18 cellular contexts compared by ENCODE assay signal in the genomic region with DNA sequence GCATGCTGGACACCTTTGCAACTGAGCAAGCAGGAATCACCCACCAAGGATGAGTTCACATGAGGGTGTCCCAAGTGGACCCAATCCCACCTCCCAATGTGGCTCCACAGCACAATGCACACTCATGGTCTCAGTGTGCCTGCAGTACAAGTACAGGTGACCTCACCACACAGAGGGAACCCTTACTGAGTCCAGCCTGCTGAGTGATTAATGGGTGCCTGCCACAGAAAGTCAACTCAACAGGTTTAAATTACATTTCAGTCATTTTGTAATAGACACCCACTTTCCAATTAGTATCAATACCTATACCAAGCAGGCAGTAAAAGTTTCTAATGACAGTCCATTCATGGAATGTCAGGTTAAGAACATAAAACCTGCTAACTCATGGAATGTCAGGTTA. TPM values are rescaled to one million over a fixed set of nuclear protein-coding genes. Genes with fewer than 3 reads are reported as not detected.
DNase-seq lines count a peak whose midpoint lies in the region; TF ChIP-seq lines count a peak whose summit lies in the region.
"Had no signal": no experiment of that assay in that cellular context is flagged by ENCODE, and none has a peak within 500 bp of the region (broad histone marks: within the 10 kb centered on the region; RNA-seq: fewer than 3 reads in every experiment).

No MANE protein-coding gene starts in this region.

- 0 out of 2 replicates have a peak, but pooled peaks cover 8% of the 10 kb centered on the region for H3K79me2 ChIP-seq in OCI-LY1 (ENCODE audit: insufficient read depth, low read length)

- H3K9me2 ChIP-seq in OCI-LY1 (ENCODE audit: low read depth, low read length) = no peaks in the 10 kb centered on the region

- H3K4me3 ChIP-seq in Caco-2 (ENCODE audit: low read depth, low read length) (no peak overlapping the region), OCI-LY1 (ENCODE audit: low read depth, low read length, poor library complexity, severe bottlenecking) (no peak overlapping the region), foreskin fibroblast (ENCODE audit: low read depth in 1 of 2, low read length in 2 of 2) (no peak overlapping the region)
- H3K4me3 ChIP-seq: BLaER1, GM23248 had no signal

- intact Hi-C loops in Caco-2 (cut with micrococcal nuclease; ENCODE audit: unreplicated experiment) = no loop called here
- intact Hi-C loops in activated T-helper 2 cell treated with anti-CD3 and anti-CD28 coated beads, Interferon-gamma antibody, Interleukin-2, Interleukin-4, amounts not matched to agents 10 μg/mL and 5 μg/mL and 100 μg/mL, durations not matched to agents 14 hours and 24 hours and 36 hours (cut with micrococcal nuclease) = no loop called here

- no peaks in the 10 kb centered on the region for H3K4me1 ChIP-seq in Caco-2
- H3K4me1 ChIP-seq in OCI-LY1 (ENCODE audit: insufficient read depth, low read length, severe bottlenecking) = peaks cover 63% of the 10 kb centered on the region

- H3K27me3 ChIP-seq in Caco-2 (replicated peaks; ENCODE audit: control insufficient read depth, insufficient read depth, low read length) (no peaks in the 10 kb centered on the region), OCI-LY1 (ENCODE audit: insufficient read depth, low read length) (no peaks in the 10 kb centered on the region)
- H3K27me3 ChIP-seq: BLaER1 had no signal

- no peaks in the 10 kb centered on the region for H3K9me3 Mint-ChIP-seq in Caco-2 (ENCODE audit: unreplicated experiment)
- H3K9me3 Mint-ChIP-seq in activated CD4-positive, alpha-beta T cell treated with anti-CD3 and anti-CD28 coated beads, Interleukin-2, amount 10 ng/mL, durations not matched to agents 7 days and 5 days = no peaks in the 10 kb centered on the region
- no peaks in the 10 kb centered on the region for H3K9me3 Mint-ChIP-seq in activated T-helper 2 cell treated with anti-CD3 and anti-CD28 coated beads, Interferon-gamma antibody, Interleukin-2, Interleukin-4, amounts not matched to agents 10 μg/mL and 5 μg/mL and 100 μg/mL, durations not matched to agents 14 hours and 24 hours and 36 hours
- H3K9me3 Mint-ChIP-seq: CD14-positive monocyte; CD8-positive, alpha-beta T cell had no signal

- peaks cover 3% of the 10 kb centered on the region; the same call in 1 of the 2 replicates for H3F3A ChIP-seq in OCI-LY1 (ENCODE audit: insufficient read depth, low read length)

- H3K36me3 ChIP-seq in Caco-2 (ENCODE audit: control insufficient read depth, insufficient read depth, low read length) = no peaks in the 10 kb centered on the region; the same call in 1 of the 2 replicates
- peaks cover 73% of the 10 kb centered on the region; the same call in 1 of the 2 replicates for H3K36me3 ChIP-seq in OCI-LY1 (ENCODE audit: insufficient read depth, low read length)

- no TSS peak for BruUV-seq in Caco-2 (replicated peaks; lab: Mats Ljungman, UMichigan)

- no peak overlapping the region for H3K9ac ChIP-seq in OCI-LY1 (ENCODE audit: low read length)
- H3K9ac ChIP-seq: BLaER1, GM23248 had no signal

- POLR2A ChIA-PET in Caco-2 (lab: Charles Lee) = no interaction called here
- POLR2A ChIA-PET in activated CD4-positive, alpha-beta T cell treated with anti-CD3 and anti-CD28 coated beads, Interleukin-2, amount 10 ng/mL, durations not matched to agents 7 days and 5 days (lab: Charles Lee) = no interaction called here

- H3K9me3 ChIP-seq in Caco-2 (no peaks in the 10 kb centered on the region), OCI-LY1 (ENCODE audit: low read length) (no peaks in the 10 kb centered on the region)
- H3K9me3 ChIP-seq: BLaER1 had no signal

- peak overlapping the region; percentile 13 for H3K27ac Mint-ChIP-seq in Caco-2 (ENCODE audit: unreplicated experiment)
- H3K27ac Mint-ChIP-seq in activated CD4-positive, alpha-beta T cell treated with anti-CD3 and anti-CD28 coated beads, Interleukin-2, amount 10 ng/mL, durations not matched to agents 7 days and 5 days = no peak overlapping the region
- H3K27ac Mint-ChIP-seq in activated T-helper 2 cell treated with anti-CD3 and anti-CD28 coated beads, Interferon-gamma antibody, Interleukin-2, Interleukin-4, amounts not matched to agents 10 μg/mL and 5 μg/mL and 100 μg/mL, durations not matched to agents 14 hours and 24 hours and 36 hours = no peak overlapping the region
- H3K27ac Mint-ChIP-seq: CD14-positive monocyte had no signal

- H3K27ac ChIP-seq in OCI-LY1 (ENCODE audit: low read depth, low read length, poor library complexity, severe bottlenecking) = peak overlapping the region; percentile 10
- H3K27ac ChIP-seq: BLaER1, GM23248 had no signal

- CTCF ChIA-PET in Caco-2 (lab: Charles Lee) = no interaction called here
- CTCF ChIA-PET in activated CD4-positive, alpha-beta T cell treated with anti-CD3 and anti-CD28 coated beads, Interleukin-2, amount 10 ng/mL, durations not matched to agents 7 days and 5 days (lab: Charles Lee) = no interaction called here

- DNase-seq in Caco-2 (no peak), left kidney (ENCODE audit: low read depth, low spot score) (peak; percentile 15), foreskin fibroblast (no peak), NCI-H2171 treated with DMSO at 0.1 percent for 48 hours (lab: John Stamatoyannopoulos, UW) (no peak)
- DNase-seq in activated CD4-positive, alpha-beta T cell treated with anti-CD3 and anti-CD28 coated beads, Interleukin-2, amount 10 ng/mL, durations not matched to agents 7 days and 5 days = no peak
- no peak for DNase-seq in activated T-helper 2 cell treated with anti-CD3 and anti-CD28 coated beads, Interferon-gamma antibody, Interleukin-2, Interleukin-4, amounts not matched to agents 10 μg/mL and 5 μg/mL and 100 μg/mL, durations not matched to agents 14 hours and 24 hours and 36 hours (ENCODE audit: low spot score)
- DNase-seq: 8988T; CD8-positive, alpha-beta T cell; DMS 273 treated with DMSO at 0.1 percent for 48 hours; DMS53; DND-41; EL; HCEC 1CT; IMR-90 had no signal

- no peaks in the 10 kb centered on the region for H3K27me3 Mint-ChIP-seq in Caco-2 (ENCODE audit: insufficient read depth, unreplicated experiment)
- no peaks in the 10 kb centered on the region for H3K27me3 Mint-ChIP-seq in activated CD4-positive, alpha-beta T cell treated with anti-CD3 and anti-CD28 coated beads, Interleukin-2, amount 10 ng/mL, durations not matched to agents 7 days and 5 days
- no peaks in the 10 kb centered on the region for H3K27me3 Mint-ChIP-seq in activated T-helper 2 cell treated with anti-CD3 and anti-CD28 coated beads, Interferon-gamma antibody, Interleukin-2, Interleukin-4, amounts not matched to agents 10 μg/mL and 5 μg/mL and 100 μg/mL, durations not matched to agents 14 hours and 24 hours and 36 hours (ENCODE audit: low read depth)

- H3K4me1 Mint-ChIP-seq in Caco-2 (ENCODE audit: low read depth, unreplicated experiment) = no peaks in the 10 kb centered on the region
- peaks cover 5% of the 10 kb centered on the region for H3K4me1 Mint-ChIP-seq in activated CD4-positive, alpha-beta T cell treated with anti-CD3 and anti-CD28 coated beads, Interleukin-2, amount 10 ng/mL, durations not matched to agents 7 days and 5 days
- no peaks in the 10 kb centered on the region for H3K4me1 Mint-ChIP-seq in activated T-helper 2 cell treated with anti-CD3 and anti-CD28 coated beads, Interferon-gamma antibody, Interleukin-2, Interleukin-4, amounts not matched to agents 10 μg/mL and 5 μg/mL and 100 μg/mL, durations not matched to agents 14 hours and 24 hours and 36 hours (ENCODE audit: low read depth)
- H3K4me1 Mint-ChIP-seq: CD14-positive monocyte had no signal

- H3K4me2 ChIP-seq in OCI-LY1 (ENCODE audit: low read length) = no peak overlapping the region
- H3K4me2 ChIP-seq: BLaER1 had no signal

- no peak overlapping the region for H2AFZ ChIP-seq in OCI-LY1 (ENCODE audit: low read length)
- H2AFZ ChIP-seq: GM23248 had no signal

- H3K36me3 Mint-ChIP-seq in Caco-2 (ENCODE audit: insufficient read depth, unreplicated experiment) = peaks cover 56% of the 10 kb centered on the region
- H3K36me3 Mint-ChIP-seq in activated CD4-positive, alpha-beta T cell treated with anti-CD3 and anti-CD28 coated beads, Interleukin-2, amount 10 ng/mL, durations not matched to agents 7 days and 5 days (ENCODE audit: low read depth) = peaks cover 20% of the 10 kb centered on the region
- peaks cover 41% of the 10 kb centered on the region for H3K36me3 Mint-ChIP-seq in activated T-helper 2 cell treated with anti-CD3 and anti-CD28 coated beads, Interferon-gamma antibody, Interleukin-2, Interleukin-4, amounts not matched to agents 10 μg/mL and 5 μg/mL and 100 μg/mL, durations not matched to agents 14 hours and 24 hours and 36 hours (ENCODE audit: low read depth)

- H4K20me1 ChIP-seq in OCI-LY1 (ENCODE audit: insufficient read depth, low read length) = no peaks in the 10 kb centered on the region

- TF ChIP-seq CTCF in Caco-2 (IDR thresholded peaks at IDR 0.05; ENCODE audit: insufficient read depth in 1 of 2, low read depth in 1 of 2, low read length in 1 of 2, severe bottlenecking in 1 of 2, unreplicated experiment in 1 of 2) (no peak), OCI-LY1 (IDR thresholded peaks at IDR 0.05; ENCODE audit: low read length) (no peak), foreskin fibroblast (IDR thresholded peaks at IDR 0.05; ENCODE audit: low read depth, low read length) (no peak)

- H3K4me3 Mint-ChIP-seq in Caco-2 (ENCODE audit: unreplicated experiment) = no peak overlapping the region
- H3K4me3 Mint-ChIP-seq in activated CD4-positive, alpha-beta T cell treated with anti-CD3 and anti-CD28 coated beads, Interleukin-2, amount 10 ng/mL, durations not matched to agents 7 days and 5 days = no peak overlapping the region
- no peak overlapping the region for H3K4me3 Mint-ChIP-seq in activated T-helper 2 cell treated with anti-CD3 and anti-CD28 coated beads, Interferon-gamma antibody, Interleukin-2, Interleukin-4, amounts not matched to agents 10 μg/mL and 5 μg/mL and 100 μg/mL, durations not matched to agents 14 hours and 24 hours and 36 hours (ENCODE audit: low read depth)
- H3K4me3 Mint-ChIP-seq: CD14-positive monocyte; CD8-positive, alpha-beta T cell had no signal

RNA-seq across cellular contexts. Expression of gene HERC2, which starts 59.5 kb away (rescaled TPM):
- total RNA-seq in Caco-2 (2022) = 76.9 and 81.1 TPM in 2 replicates
- 10 to 100 TPM; 47.8 to 48.2 TPM for total RNA-seq in activated CD4-positive, alpha-beta T cell treated with anti-CD3 and anti-CD28 coated beads, Interleukin-2, amount 10 ng/mL, durations not matched to agents 7 days and 5 days
- total RNA-seq in activated T-helper 2 cell treated with anti-CD3 and anti-CD28 coated beads, Interferon-gamma antibody, Interleukin-2, Interleukin-4, amounts not matched to agents 10 μg/mL and 5 μg/mL and 100 μg/mL, durations not matched to agents 14 hours and 24 hours and 36 hours = 44.2 and 47.4 TPM in 2 replicates
